In the genomic region with DNA sequence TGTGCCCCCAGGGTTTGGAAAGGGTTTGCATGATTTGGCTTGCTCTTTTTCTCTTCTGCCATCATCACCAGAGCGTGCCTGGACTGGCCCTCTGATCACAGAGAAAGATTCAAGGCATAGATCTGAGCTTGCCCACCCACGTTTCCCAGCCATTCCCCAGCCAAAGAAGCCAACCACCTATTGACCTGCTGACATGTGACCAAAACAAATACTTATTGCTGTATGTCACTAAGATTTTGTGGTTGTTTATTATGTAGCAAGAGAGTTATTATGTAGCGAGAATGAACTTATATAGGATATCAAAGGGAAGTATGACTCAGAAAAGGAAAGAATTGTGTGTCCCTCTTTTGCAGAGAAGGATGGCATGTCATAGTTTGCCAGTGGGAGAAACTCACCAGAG, we compare ENCODE assay signal across 1 cellular context.
TF ChIP-seq lines count a peak whose summit lies in the region.

No MANE protein-coding gene starts in this region.

TF ChIP-seq in endothelial cell of umbilical vein, 7 proteins besides CTCF, POLR2A, EP300 and RAD21:
- no peak for TF ChIP-seq MYC (IDR thresholded peaks at IDR 0.05; ENCODE audit: low read depth, low read length)
- peak; percentile 44 for TF ChIP-seq JUN (IDR thresholded peaks at IDR 0.05; ENCODE audit: borderline replicate concordance, insufficient read depth, insufficient read length, low read depth)
- peak; percentile 55 for TF ChIP-seq FOS (IDR thresholded peaks at IDR 0.05; ENCODE audit: borderline replicate concordance, insufficient read depth, low read length)
- no peak for TF ChIP-seq GATA2 (IDR thresholded peaks at IDR 0.05; ENCODE audit: insufficient read depth, insufficient read length, low read depth, low read length)
- TF ChIP-seq POLR2AphosphoS5 (IDR thresholded peaks at IDR 0.05; ENCODE audit: insufficient read depth, low read depth, low read length): no peak
